ENCODE assay signal across 14 cellular contexts in the genomic region with DNA sequence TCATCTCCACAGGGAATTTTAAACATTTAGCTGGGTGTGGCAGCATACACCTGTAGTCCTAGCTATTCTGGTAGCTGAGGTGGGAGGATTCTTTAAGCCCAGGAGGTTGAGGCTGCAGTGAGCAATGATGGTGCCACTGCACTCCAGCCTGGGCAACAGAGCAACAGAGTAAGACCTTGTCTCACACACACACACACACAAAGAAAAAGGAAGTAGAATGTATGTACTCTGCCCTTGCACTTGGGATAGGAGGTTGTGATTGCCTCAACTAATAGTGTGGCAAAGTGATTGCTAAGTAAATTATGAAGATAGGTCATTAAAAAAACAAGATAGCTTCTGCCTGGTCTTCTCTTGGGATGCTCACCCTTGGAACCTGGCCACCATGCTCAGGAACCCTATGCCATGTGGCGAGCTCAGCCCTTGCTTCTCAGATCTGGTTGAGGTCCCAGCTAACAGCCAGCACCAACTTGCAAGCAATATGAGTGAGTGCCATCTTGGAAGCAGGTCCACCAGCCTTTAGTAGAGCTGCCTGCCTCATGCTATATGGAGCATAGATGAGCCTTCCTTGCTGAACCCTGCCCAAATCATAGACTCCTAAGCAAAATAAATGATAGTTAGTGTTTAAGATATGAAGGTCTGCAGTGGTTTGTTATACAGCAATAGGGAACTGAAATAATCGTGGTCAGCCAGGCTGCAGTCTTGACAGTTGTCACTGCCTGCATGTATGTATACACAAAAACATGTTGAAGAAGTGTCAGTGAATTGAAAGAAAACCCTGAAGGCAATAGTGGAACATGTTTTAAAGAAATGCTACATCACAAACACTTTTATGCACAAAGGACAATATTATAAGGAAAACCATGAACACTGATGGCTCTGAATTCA. TPM values are rescaled to one million over a fixed set of nuclear protein-coding genes. Genes with fewer than 3 reads are reported as not detected.
DNase-seq lines count a peak whose midpoint lies in the region; ATAC-seq and TF ChIP-seq lines count a peak whose summit lies in the region.
"Had no signal": no experiment of that assay in that cellular context is flagged by ENCODE, and none has a peak within 500 bp of the region (broad histone marks: within the 10 kb centered on the region; RNA-seq: fewer than 3 reads in every experiment).

No MANE protein-coding gene starts in this region.

- peak; percentile 84 for ATAC-seq in GM18907 (IDR thresholded peaks at IDR 0.05; ENCODE audit: unreplicated experiment)
- peak; percentile 92 for ATAC-seq in GM21786 (IDR thresholded peaks at IDR 0.05; ENCODE audit: unreplicated experiment)
- ATAC-seq in HG03432 (IDR thresholded peaks at IDR 0.05; ENCODE audit: unreplicated experiment), result peak; percentile 76
- ATAC-seq in naive B cell (ENCODE audit: low read depth in 2 of 2), result peak; percentile 82

- intact Hi-C loops in esophagus squamous epithelium (cut with DNase I), result loop anchor here (5.0 to 10.0 kb wide), 2 partner anchors 155 to 317 kb away; no protein-coding TSS in a partner anchor

- H3K27ac Mint-ChIP-seq in naive B cell, result peak overlapping the region in 5 of 6 donors; percentile 22 to 64 (median 29)
- no peak overlapping the region for H3K27ac Mint-ChIP-seq in activated naive CD4-positive, alpha-beta T cell treated with anti-CD3 and anti-CD28 coated beads, Interleukin-2, amount 10 ng/mL, durations not matched to agents 7 days and 5 days
- H3K27ac Mint-ChIP-seq: activated CD4-positive, alpha-beta memory T cell treated with anti-CD3 and anti-CD28 coated beads for 36 hours; activated naive CD8-positive, alpha-beta T cell had no signal

- no peak for TF ChIP-seq CTCF in esophagus squamous epithelium (IDR thresholded peaks at IDR 0.05)

- DNase-seq in naive B cell (peak; percentile 10), NCI-H1417 (lab: John Stamatoyannopoulos, UW) (no peak), esophagus squamous epithelium (lab: John Stamatoyannopoulos, UW) (no peak)
- DNase-seq in activated naive CD4-positive, alpha-beta T cell treated with anti-CD3 and anti-CD28 coated beads, Interleukin-2, amount 10 ng/mL, durations not matched to agents 7 days and 5 days, result no peak
- DNase-seq: activated CD4-positive, alpha-beta memory T cell treated with anti-CD3 and anti-CD28 coated beads for 36 hours; foreskin fibroblast; kidney glomerular epithelial cell; NCI-H510A; SK-N-SH; stimulated activated naive CD4-positive, alpha-beta T cell treated with Interleukin-2 at 50 U/mL for 16 hours had no signal

- H3K4me3 Mint-ChIP-seq in naive B cell, result peak overlapping the region in 6 of 8 donors; percentile 13 to 66 (median 26)
- H3K4me3 Mint-ChIP-seq in activated naive CD4-positive, alpha-beta T cell treated with anti-CD3 and anti-CD28 coated beads, Interleukin-2, amount 10 ng/mL, durations not matched to agents 7 days and 5 days, result no peak overlapping the region
- H3K4me3 Mint-ChIP-seq: activated CD4-positive, alpha-beta memory T cell treated with anti-CD3 and anti-CD28 coated beads for 36 hours; activated naive CD8-positive, alpha-beta T cell had no signal

- H3K27me3 Mint-ChIP-seq in naive B cell, result no peaks in the 10 kb centered on the region
- H3K27me3 Mint-ChIP-seq in activated naive CD4-positive, alpha-beta T cell treated with anti-CD3 and anti-CD28 coated beads, Interleukin-2, amount 10 ng/mL, durations not matched to agents 7 days and 5 days, result peaks cover under 1% of the 10 kb centered on the region
- H3K27me3 Mint-ChIP-seq: activated CD4-positive, alpha-beta memory T cell treated with anti-CD3 and anti-CD28 coated beads for 36 hours; activated naive CD8-positive, alpha-beta T cell had no signal

- no peaks in the 10 kb centered on the region for H3K9me3 ChIP-seq in esophagus squamous epithelium
- H3K9me3 ChIP-seq: SK-N-SH had no signal

- H3K27ac ChIP-seq in esophagus squamous epithelium, result no peak overlapping the region

- H3K4me1 Mint-ChIP-seq in naive B cell, result peaks cover 17 to 27% (median 17%) of the 10 kb centered on the region in 3 donors
- H3K4me1 Mint-ChIP-seq in activated naive CD4-positive, alpha-beta T cell treated with anti-CD3 and anti-CD28 coated beads, Interleukin-2, amount 10 ng/mL, durations not matched to agents 7 days and 5 days, result no peaks in the 10 kb centered on the region

- peaks cover 1 to 10% of the 10 kb centered on the region in 2 donors for H3K36me3 Mint-ChIP-seq in naive B cell
- H3K36me3 Mint-ChIP-seq in activated naive CD4-positive, alpha-beta T cell treated with anti-CD3 and anti-CD28 coated beads, Interleukin-2, amount 10 ng/mL, durations not matched to agents 7 days and 5 days, result peaks cover 2% of the 10 kb centered on the region

- H3K4me3 ChIP-seq in esophagus squamous epithelium, result no peak overlapping the region

- H3K36me3 ChIP-seq in esophagus squamous epithelium, result peaks cover 0 to 17% (median 0%) of the 10 kb centered on the region in 3 donors

- 87 to 88% methylated on average over 2 of the region's 2 CpGs for WGBS in esophagus squamous epithelium, 2 donors

- H3K9me3 Mint-ChIP-seq in naive B cell, result no peaks in the 10 kb centered on the region
- H3K9me3 Mint-ChIP-seq in activated naive CD4-positive, alpha-beta T cell treated with anti-CD3 and anti-CD28 coated beads, Interleukin-2, amount 10 ng/mL, durations not matched to agents 7 days and 5 days, result no peaks in the 10 kb centered on the region
- H3K9me3 Mint-ChIP-seq: activated CD4-positive, alpha-beta memory T cell treated with anti-CD3 and anti-CD28 coated beads for 36 hours had no signal

- CTCF ChIA-PET in activated naive CD4-positive, alpha-beta T cell treated with anti-CD3 and anti-CD28 coated beads, Interleukin-2, amount 10 ng/mL, durations not matched to agents 7 days and 5 days (lab: Charles Lee), result interaction anchor here (8.5 kb wide), 1 partner anchor 156 kb away, joined by 82 read pairs; no protein-coding TSS in a partner anchor

- no peaks in the 10 kb centered on the region for H3K27me3 ChIP-seq in esophagus squamous epithelium

- H3K4me1 ChIP-seq in esophagus squamous epithelium, result peaks cover 0 to 2% (median 0%) of the 10 kb centered on the region in 3 donors

- TF ChIP-seq POLR2A in esophagus squamous epithelium (IDR thresholded peaks at IDR 0.05), result no peak

RNA-seq across cellular contexts. Expression of a gene that starts 30.1 kb away (rescaled TPM):
- 10 to 100 TPM; 17.2 to 33.2 (median 19.5) TPM for polyA plus RNA-seq in naive B cell (ENCODE audit: low read depth in 6 of 6)
- total RNA-seq in esophagus squamous epithelium, result 10 to 100 TPM in 3 of 4 donors, 1 to 10 TPM in 1; 7.9 to 25.6 (median 15.8) TPM
